Comparison of ENCODE assay signal across 10 cellular contexts in the genomic region with DNA sequence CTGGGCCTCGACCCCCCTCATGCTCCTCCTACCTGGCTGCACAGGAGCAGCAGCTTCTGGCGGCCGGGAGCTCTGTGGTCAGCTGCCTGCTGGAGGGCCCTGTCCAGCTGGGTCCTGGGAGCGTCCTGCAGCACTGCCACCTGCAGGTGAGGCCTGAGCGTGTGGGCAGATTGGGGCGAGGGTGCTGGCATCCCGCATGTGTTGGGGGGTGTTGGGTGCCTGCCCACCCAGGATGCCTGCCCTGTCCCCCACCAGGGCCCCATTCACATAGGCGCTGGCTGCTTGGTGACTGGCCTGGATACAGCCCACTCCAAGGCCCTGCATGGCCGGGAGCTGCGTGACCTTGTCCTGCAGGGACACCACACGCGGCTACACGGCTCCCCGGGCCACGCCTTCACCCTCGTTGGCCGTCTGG. TPM values are rescaled to one million over a fixed set of nuclear protein-coding genes. Genes with fewer than 3 reads are reported as not detected.
DNase-seq lines count a peak whose midpoint lies in the region; ATAC-seq and TF ChIP-seq lines count a peak whose summit lies in the region.
"Had no signal": no experiment of that assay in that cellular context is flagged by ENCODE, and none has a peak within 500 bp of the region (broad histone marks: within the 10 kb centered on the region; RNA-seq: fewer than 3 reads in every experiment).

No MANE protein-coding gene starts in this region.

- intact Hi-C loops in upper lobe of right lung (cut with DNase I), result no loop called here

- in situ Hi-C loops in astrocyte of the cerebellum (cut with HindIII; ENCODE audit: low sequenced_read_pairs), result no loop called here

- no peak overlapping the region for H3K27ac ChIP-seq in upper lobe of right lung
- H3K27ac ChIP-seq: BLaER1 had no signal

- no peaks in the 10 kb centered on the region for H3K27me3 ChIP-seq in upper lobe of right lung
- H3K27me3 ChIP-seq: BLaER1 had no signal

- TF ChIP-seq CTCF in astrocyte of the cerebellum (IDR thresholded peaks at IDR 0.05; ENCODE audit: low read depth, low read length, missing control alignments) (peak; percentile 58), upper lobe of right lung (IDR thresholded peaks at IDR 0.05) (peak; percentile 34)

- H3K36me3 ChIP-seq in upper lobe of right lung, result peaks cover 25% of the 10 kb centered on the region

- DNase-seq in SHP77 (lab: John Stamatoyannopoulos, UW) (peak; percentile 9 to 35), SHP77 treated with DMSO at 0.1 percent for 48 hours (lab: John Stamatoyannopoulos, UW) (no peak), astrocyte of the cerebellum (ENCODE audit: low read depth) (no peak), islet precursor cell (peak; percentile 87), upper lobe of right lung (peak; percentile 69), NCI-H2107 treated with DMSO at 0.1 percent for 48 hours (lab: John Stamatoyannopoulos, UW; ENCODE audit: unreplicated experiment) (no peak)
- no peak for DNase-seq in activated naive CD4-positive, alpha-beta T cell treated with Interleukin-2 at 50 U/mL for 16 hours
- DNase-seq: NCI-H146 had no signal

- H3K4me3 ChIP-seq in astrocyte of the cerebellum (ENCODE audit: low read depth, low read length) (no peak overlapping the region), upper lobe of right lung (no peak overlapping the region)
- H3K4me3 ChIP-seq: BLaER1 had no signal

- peak; percentile 56 for ATAC-seq in upper lobe of right lung
- no peak for ATAC-seq in GM18907 (IDR thresholded peaks at IDR 0.05; ENCODE audit: unreplicated experiment)

- no peaks in the 10 kb centered on the region for H3K9me3 ChIP-seq in upper lobe of right lung
- H3K9me3 ChIP-seq: BLaER1 had no signal

- no peaks in the 10 kb centered on the region for H3K4me1 ChIP-seq in upper lobe of right lung

RNA-seq across cellular contexts. Expression of a gene that starts 16.5 kb away (rescaled TPM):
- 26.0 TPM for total RNA-seq in upper lobe of right lung

RNA-seq across cellular contexts. Expression of a gene that starts 32.0 kb away (rescaled TPM):
- total RNA-seq in upper lobe of right lung, result 30.9 TPM

RNA-seq across cellular contexts. Expression of a gene that starts 52.4 kb away (rescaled TPM):
- total RNA-seq in upper lobe of right lung, result 63.0 TPM

RNA-seq across cellular contexts. Expression of a gene that starts 52.7 kb away (rescaled TPM):
- total RNA-seq in upper lobe of right lung, result 174 TPM

Comparison
In these comparisons a context has a peak if more than half of its experiments do, and no peak if none do; other contexts are left out.
1. DNase-seq: peak in SHP77 (2 of 2), islet precursor cell (single experiment) and upper lobe of right lung (single experiment); none in SHP77 treated with DMSO at 0.1 percent for 48 hours (single experiment), astrocyte of the cerebellum (single experiment), activated naive CD4-positive, alpha-beta T cell treated with Interleukin-2 at 50 U/mL for 16 hours (single experiment) and NCI-H2107 treated with DMSO at 0.1 percent for 48 hours (single experiment).